9 cellular contexts compared by ENCODE assay signal in genomic region chr20:57394087-57395082, GRCh38. TPM values are rescaled to one million over a fixed set of nuclear protein-coding genes. Genes with fewer than 3 reads are reported as not detected.
DNase-seq lines count a peak whose midpoint lies in the region; ATAC-seq and TF ChIP-seq lines count a peak whose summit lies in the region.
"Had no signal": no experiment of that assay in that cellular context is flagged by ENCODE, and none has a peak within 500 bp of the region (broad histone marks: within the 10 kb centered on the region; RNA-seq: fewer than 3 reads in every experiment).

No MANE protein-coding gene starts in this region.

- H3K4me1 Mint-ChIP-seq in stimulated activated naive CD8-positive, alpha-beta T cell treated with anti-CD3 and anti-CD28 coated beads, Interleukin-15, Interleukin-2, amounts not matched to agents 100 ng/mL and 50 ng/mL, for 24 hours (ENCODE audit: low read depth), result peaks cover 81% of the 10 kb centered on the region
- peaks cover 58 to 77% of the 10 kb centered on the region in 2 donors for H3K4me1 Mint-ChIP-seq in natural killer cell

- intact Hi-C loops in natural killer cell (cut with micrococcal nuclease), result loop anchor here (5.0 to 10.0 kb wide), 4 partner anchors 78 to 320 kb away; partner anchors contain the start of gene PMEPA1

- H3K9me3 Mint-ChIP-seq in stimulated activated naive CD8-positive, alpha-beta T cell treated with anti-CD3 and anti-CD28 coated beads, Interleukin-15, Interleukin-2, amounts not matched to agents 100 ng/mL and 50 ng/mL, for 24 hours, result no peaks in the 10 kb centered on the region
- no peaks in the 10 kb centered on the region for H3K9me3 Mint-ChIP-seq in natural killer cell

- no peaks in the 10 kb centered on the region for H3K27me3 Mint-ChIP-seq in stimulated activated naive CD8-positive, alpha-beta T cell treated with anti-CD3 and anti-CD28 coated beads, Interleukin-15, Interleukin-2, amounts not matched to agents 100 ng/mL and 50 ng/mL, for 24 hours
- no peaks in the 10 kb centered on the region for H3K27me3 Mint-ChIP-seq in natural killer cell (ENCODE audit: low read depth in 2 of 2)

- H3K36me3 Mint-ChIP-seq in stimulated activated naive CD8-positive, alpha-beta T cell treated with anti-CD3 and anti-CD28 coated beads, Interleukin-15, Interleukin-2, amounts not matched to agents 100 ng/mL and 50 ng/mL, for 24 hours (ENCODE audit: low read depth), result peaks cover 62% of the 10 kb centered on the region
- H3K36me3 Mint-ChIP-seq in natural killer cell, result no peaks in the 10 kb centered on the region

- no peak for DNase-seq in stimulated activated naive CD8-positive, alpha-beta T cell treated with anti-CD3 and anti-CD28 coated beads, Interleukin-15, Interleukin-2, amounts not matched to agents 100 U/mL and 50 U/mL, for 24 hours
- no peak for DNase-seq in coronary artery (ENCODE audit: low spot score)
- no peak for DNase-seq in natural killer cell
- DNase-seq in stimulated activated CD4-positive, alpha-beta T cell treated with anti-CD3 and anti-CD28 coated beads, Interleukin-4, amount 100 ng/mL, for 24 hours, result no peak
- DNase-seq in NCI-H748 (lab: John Stamatoyannopoulos, UW; ENCODE audit: unreplicated experiment), result no peak
- DNase-seq in NCI-H2029 (lab: John Stamatoyannopoulos, UW), result no peak

- ATAC-seq in stimulated activated naive CD8-positive, alpha-beta T cell treated with anti-CD3 and anti-CD28 coated beads, Interleukin-15, Interleukin-2, amounts not matched to agents 100 U/mL and 50 U/mL, for 24 hours, result no peak
- no peak for ATAC-seq in natural killer cell
- no peak for ATAC-seq in GM19455 (IDR thresholded peaks at IDR 0.05; ENCODE audit: unreplicated experiment)

- H3K4me3 ChIP-seq in coronary artery, result peak overlapping the region; percentile 37
- H3K4me3 ChIP-seq: hepatocyte had no signal

- H3K27ac ChIP-seq in coronary artery, result peak overlapping the region; percentile 77 to 81
- H3K27ac ChIP-seq: hepatocyte had no signal

- H3K27ac Mint-ChIP-seq in stimulated activated naive CD8-positive, alpha-beta T cell treated with anti-CD3 and anti-CD28 coated beads, Interleukin-15, Interleukin-2, amounts not matched to agents 100 ng/mL and 50 ng/mL, for 24 hours, result peak overlapping the region; percentile 90
- H3K27ac Mint-ChIP-seq in natural killer cell, result peak overlapping the region; percentile 92 to 95

- peak overlapping the region; percentile 93 for H3K4me3 Mint-ChIP-seq in stimulated activated naive CD8-positive, alpha-beta T cell treated with anti-CD3 and anti-CD28 coated beads, Interleukin-15, Interleukin-2, amounts not matched to agents 100 ng/mL and 50 ng/mL, for 24 hours
- H3K4me3 Mint-ChIP-seq in natural killer cell, result peak overlapping the region; percentile 95

- TF ChIP-seq CTCF in coronary artery (IDR thresholded peaks at IDR 0.05) (no peak), natural killer cell (IDR thresholded peaks at IDR 0.05) (no peak)

RNA-seq across cellular contexts. Expression of gene RBM38, which starts 3.2 kb away (rescaled TPM):
- total RNA-seq in natural killer cell, result 100 to 1,000 TPM; 217 to 392 (median 264) TPM

RNA-seq across cellular contexts. Expression of gene RAE1, which starts 43.3 kb away (rescaled TPM):
- 10 to 100 TPM; 50.3 to 66.8 (median 52.5) TPM for total RNA-seq in natural killer cell
